1 cellular context compared by ENCODE assay signal in the genomic region with DNA sequence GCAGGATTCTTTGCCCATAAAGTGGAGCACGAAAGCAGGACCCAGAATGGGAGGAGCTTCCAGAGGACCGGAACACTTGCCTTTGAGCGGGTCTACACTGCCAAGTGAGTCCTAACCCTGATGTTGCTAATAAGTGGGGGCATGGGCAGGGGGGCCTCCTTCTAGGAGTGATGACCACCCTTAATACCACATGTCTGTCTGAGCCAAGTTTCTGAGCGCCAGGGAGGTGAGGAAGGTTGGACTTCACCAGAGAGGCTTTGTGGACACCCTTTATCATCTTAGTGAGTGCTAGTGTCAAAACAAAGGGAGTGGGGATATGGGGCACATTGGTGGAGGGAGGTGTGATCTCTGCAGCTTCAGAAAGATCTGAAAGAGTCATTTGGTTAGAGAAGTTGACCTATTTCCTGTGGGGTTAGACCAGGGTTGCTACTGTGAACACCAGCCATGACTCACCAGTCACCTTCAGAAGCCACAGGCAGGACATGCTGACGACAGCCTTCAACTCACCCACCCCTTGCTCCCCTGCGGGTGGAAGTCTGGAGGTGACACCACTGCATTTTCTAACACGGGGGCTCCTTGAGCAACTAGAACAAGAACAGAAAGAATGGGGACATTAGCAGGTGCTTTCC.
TF ChIP-seq lines count a peak whose summit lies in the region.

No MANE protein-coding gene starts in this region.

TF ChIP-seq in HepG2, 621 proteins besides CTCF, POLR2A, EP300 and RAD21 (continued from another document):
- TF ChIP-seq ZBTB33 (CRISPR knock-in tag; IDR thresholded peaks at IDR 0.05) (no peak), SAP130 (CRISPR knock-in tag; IDR thresholded peaks at IDR 0.05; ENCODE audit: low read depth) (peak; percentile 35; the same call in 1 of the 2 replicates)
